Comparison of ENCODE assay signal across 11 cellular contexts in the genomic region with DNA sequence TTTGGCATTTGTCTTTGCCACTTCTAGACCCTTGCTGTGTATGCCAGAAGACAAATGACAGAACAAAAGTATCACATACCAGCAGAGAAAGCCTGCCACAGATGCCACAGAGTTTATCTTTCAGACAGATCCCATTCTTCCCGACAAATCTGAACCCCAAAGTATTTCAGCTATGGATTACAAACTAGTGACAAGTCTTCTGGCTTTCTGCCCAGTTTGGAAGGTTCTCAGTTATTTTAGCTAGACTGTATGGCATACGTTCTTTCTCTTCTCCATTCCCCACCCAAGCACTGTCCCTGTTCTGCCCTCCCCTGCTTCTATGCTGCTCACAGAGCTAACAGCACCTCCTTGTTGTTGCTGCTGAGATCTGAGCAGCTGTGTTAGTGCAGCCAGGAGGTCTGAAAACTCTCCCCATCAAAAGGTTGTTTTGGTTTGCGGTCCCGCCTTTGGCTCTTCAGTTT.
A peak's percentile ranks its signal among the peaks of the same experiment; 100 is the strongest.
DNase-seq lines count a peak whose midpoint lies in the region; ATAC-seq and TF ChIP-seq lines count a peak whose summit lies in the region.
"Had no signal": no experiment of that assay in that cellular context is flagged by ENCODE, and none has a peak within 500 bp of the region (broad histone marks: within the 10 kb centered on the region; RNA-seq: fewer than 3 reads in every experiment).

No MANE protein-coding gene starts in this region.

- H3K9me3 Mint-ChIP-seq in endodermal cell (no peaks in the 10 kb centered on the region), osteocyte (ENCODE audit: unreplicated experiment) (no peaks in the 10 kb centered on the region)
- no peaks in the 10 kb centered on the region for H3K9me3 Mint-ChIP-seq in activated naive CD4-positive, alpha-beta T cell treated with anti-CD3 and anti-CD28 coated beads, Interleukin-2, amount 50 U/mL, for 72 hours
- H3K9me3 Mint-ChIP-seq: activated CD4-positive, alpha-beta T cell treated with anti-CD3 and anti-CD28 coated beads, Interleukin-2, amount 10 ng/mL, durations not matched to agents 7 days and 5 days had no signal

- peaks cover 43% of the 10 kb centered on the region for H3K36me3 ChIP-seq in endodermal cell (ENCODE audit: control insufficient read depth, insufficient read depth, low read length)

- H3K27ac Mint-ChIP-seq in endodermal cell (no peak overlapping the region), osteocyte (ENCODE audit: unreplicated experiment) (peak overlapping the region; percentile 48)
- H3K27ac Mint-ChIP-seq in activated naive CD4-positive, alpha-beta T cell treated with anti-CD3 and anti-CD28 coated beads, Interleukin-2, amount 50 U/mL, for 72 hours: no peak overlapping the region
- H3K27ac Mint-ChIP-seq: activated CD4-positive, alpha-beta T cell treated with anti-CD3 and anti-CD28 coated beads, Interleukin-2, amount 10 ng/mL, durations not matched to agents 7 days and 5 days had no signal

- WGBS in endodermal cell (ENCODE audit: insufficient coverage in 1 of 2, insufficient read length in 1 of 2), 2 experiments: 64 to 73% methylated on average over 3 to 4 of the region's 4 CpGs

- H3K9me3 ChIP-seq in endodermal cell (ENCODE audit: control insufficient read depth, low read length): no peaks in the 10 kb centered on the region
- H3K9me3 ChIP-seq: body of pancreas had no signal

- H3K27me3 ChIP-seq in endodermal cell (ENCODE audit: control insufficient read depth, insufficient read depth, low read length, poor library complexity, severe bottlenecking): no peaks in the 10 kb centered on the region
- H3K27me3 ChIP-seq: body of pancreas had no signal

- DNase-seq in ELR (ENCODE audit: low read depth): peak; percentile 56
- peak; percentile 22 to 70 for DNase-seq in NCI-H446 (lab: John Stamatoyannopoulos, UW)
- DNase-seq in endodermal cell: no peak
- no peak for DNase-seq in osteocyte (ENCODE audit: extremely low spot score, unreplicated experiment)
- no peak for DNase-seq in activated naive CD4-positive, alpha-beta T cell treated with anti-CD3 and anti-CD28 coated beads, Interleukin-2, amount 50 U/mL, for 72 hours (ENCODE audit: low spot score in 2 of 2)
- DNase-seq: activated CD4-positive, alpha-beta T cell treated with anti-CD3 and anti-CD28 coated beads, Interleukin-2, amount 10 ng/mL, durations not matched to agents 7 days and 5 days; body of pancreas; Karpas-422 had no signal

- H3K36me3 Mint-ChIP-seq in endodermal cell (ENCODE audit: low read depth) (peaks cover 23% of the 10 kb centered on the region), osteocyte (ENCODE audit: unreplicated experiment) (no peaks in the 10 kb centered on the region)
- H3K36me3 Mint-ChIP-seq in activated naive CD4-positive, alpha-beta T cell treated with anti-CD3 and anti-CD28 coated beads, Interleukin-2, amount 50 U/mL, for 72 hours: no peaks in the 10 kb centered on the region

- no peak for ATAC-seq in HG03045 (IDR thresholded peaks at IDR 0.05; ENCODE audit: unreplicated experiment)
- no peak for ATAC-seq in activated naive CD4-positive, alpha-beta T cell treated with anti-CD3 and anti-CD28 coated beads, Interleukin-2, amount 50 U/mL, for 72 hours
- ATAC-seq in activated CD4-positive, CD25-positive, alpha-beta regulatory T cell treated with anti-CD3 and anti-CD28 coated beads, Interleukin-2, amount 50 U/mL, for 24 hours: no peak
- ATAC-seq in GM21423 (IDR thresholded peaks at IDR 0.05; ENCODE audit: unreplicated experiment): no peak
- ATAC-seq: body of pancreas had no signal

- H3K9ac ChIP-seq in endodermal cell (ENCODE audit: extremely low read depth, low read length, poor library complexity, severe bottlenecking): no peak overlapping the region

- no peak overlapping the region for H3K4me3 Mint-ChIP-seq in endodermal cell
- no peak overlapping the region for H3K4me3 Mint-ChIP-seq in osteocyte (ENCODE audit: unreplicated experiment)
- H3K4me3 Mint-ChIP-seq: activated CD4-positive, alpha-beta T cell treated with anti-CD3 and anti-CD28 coated beads, Interleukin-2, amount 10 ng/mL, durations not matched to agents 7 days and 5 days had no signal

- H3K4me3 ChIP-seq in endodermal cell (ENCODE audit: low read length): no peak overlapping the region
- H3K4me3 ChIP-seq: body of pancreas had no signal

- H3K4me1 ChIP-seq in endodermal cell (ENCODE audit: control insufficient read depth, insufficient read depth, low read length): no peaks in the 10 kb centered on the region

- no peak overlapping the region for H3K27ac ChIP-seq in endodermal cell (ENCODE audit: low read depth, low read length)
- H3K27ac ChIP-seq: body of pancreas had no signal

- H3K4me1 Mint-ChIP-seq in endodermal cell (peaks cover 7% of the 10 kb centered on the region), osteocyte (ENCODE audit: unreplicated experiment) (peaks cover 18% of the 10 kb centered on the region)

- H3K27me3 Mint-ChIP-seq in endodermal cell (ENCODE audit: insufficient read depth): no peaks in the 10 kb centered on the region
- H3K27me3 Mint-ChIP-seq in osteocyte (ENCODE audit: unreplicated experiment): no peaks in the 10 kb centered on the region

- TF ChIP-seq CTCF in endodermal cell (conservative IDR thresholded peaks at IDR 0.05): peak; percentile 14
- peak; percentile 11 for TF ChIP-seq CTCF in osteocyte (IDR thresholded peaks at IDR 0.05)

Comparison
In these comparisons a context has a peak if more than half of its experiments do, and no peak if none do; other contexts are left out.
1. DNase-seq: peak in ELR (single experiment) and NCI-H446 (2 of 2); none in endodermal cell (single experiment), osteocyte (single experiment) and activated naive CD4-positive, alpha-beta T cell treated with anti-CD3 and anti-CD28 coated beads, Interleukin-2, amount 50 U/mL, for 72 hours (0 of 2).